ENCODE assay signal across 18 cellular contexts in genomic region chr9:127079741-127080140, GRCh38. TPM values are rescaled to one million over a fixed set of nuclear protein-coding genes. Genes with fewer than 3 reads are reported as not detected.
"Had no signal": no experiment of that assay in that cellular context is flagged by ENCODE, and none has a peak within 500 bp of the region (broad histone marks: within the 10 kb centered on the region; RNA-seq: fewer than 3 reads in every experiment).

No MANE protein-coding gene starts in this region.

- H3K36me3 ChIP-seq: gastrocnemius medialis, neutrophil, right lobe of liver, thyroid gland, vagina had no signal

- DNase-seq: dorsolateral prefrontal cortex; effector CD4-positive, alpha-beta T cell; foreskin fibroblast; gastrocnemius medialis; naive B cell; right lobe of liver; small intestine; stimulated activated CD4-positive, alpha-beta T cell treated with anti-CD3 and anti-CD28 coated beads, Interleukin-15, amount 100 ng/mL, for 24 hours; stimulated activated CD4-positive, alpha-beta T cell treated with anti-CD3 and anti-CD28 coated beads, Interleukin-2, amount 100 ng/mL, for 48 hours; stimulated activated naive CD4-positive, alpha-beta T cell; stimulated activated naive CD8-positive, alpha-beta T cell treated with anti-CD3 and anti-CD28 coated beads, Interleukin-15, amount 100 ng/mL, for 72 hours; thyroid gland; trophoblast cell had no signal

- H3K4me1 ChIP-seq: parathyroid adenoma, right lobe of liver had no signal

- H3K27ac ChIP-seq: dorsolateral prefrontal cortex, gastrocnemius medialis, neutrophil, parathyroid adenoma, right lobe of liver, thyroid gland, vagina had no signal

- ATAC-seq: gastrocnemius medialis; natural killer cell treated with Interleukin-12 subunit alpha and Interleukin-12 subunit beta and Interleukin-15 and Interleukin-18, amount 100 ng/mL, for 72 hours; right lobe of liver; stimulated activated naive CD8-positive, alpha-beta T cell treated with anti-CD3 and anti-CD28 coated beads, Interleukin-15, amount 100 ng/mL, for 72 hours had no signal

- H3K9me3 ChIP-seq: gastrocnemius medialis, neutrophil, right lobe of liver, thyroid gland, vagina had no signal

- H3K4me3 ChIP-seq: dorsolateral prefrontal cortex, gastrocnemius medialis, lung, right lobe of liver, thyroid gland, vagina had no signal

RNA-seq across cellular contexts. Expression of gene ANGPTL2, which starts 42.7 kb away (rescaled TPM):
- total RNA-seq: natural killer cell treated with Interleukin-12 subunit alpha and Interleukin-12 subunit beta and Interleukin-15 and Interleukin-18, amount 100 ng/mL, for 72 hours had no signal
